Comparison of ENCODE assay signal across 8 cellular contexts in the genomic region with DNA sequence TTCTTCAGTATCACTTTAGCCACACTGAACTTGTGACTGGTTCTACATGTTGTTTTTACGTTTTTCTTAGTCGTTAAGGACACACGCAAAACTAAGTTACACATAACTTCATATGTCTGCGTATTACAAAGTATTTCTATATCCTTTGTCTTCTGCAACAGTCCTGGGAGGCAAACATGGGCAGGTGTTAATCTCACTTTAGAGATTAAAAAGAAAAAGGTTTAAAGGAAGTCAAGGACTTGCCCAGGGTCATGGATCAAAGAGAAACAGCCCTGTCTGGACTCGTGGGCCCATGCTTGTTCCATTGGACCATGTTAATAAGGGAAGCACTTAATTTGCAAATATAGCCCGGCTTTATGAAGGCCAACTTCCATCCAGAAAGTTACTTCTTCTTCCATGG.
"Had no signal": no experiment of that assay in that cellular context is flagged by ENCODE, and none has a peak within 500 bp of the region (broad histone marks: within the 10 kb centered on the region; RNA-seq: fewer than 3 reads in every experiment).

No MANE protein-coding gene starts in this region.

- ATAC-seq: GM23338 had no signal

- DNase-seq: H9, HCEC 1CT, KBM-7 had no signal

- H3K4me3 ChIP-seq: GM23338 had no signal

- FAIRE-seq: H1, H54, HTR-8/SVneo had no signal

- H3K36me3 Mint-ChIP-seq: IgD-negative memory B cell had no signal

- H3K27ac Mint-ChIP-seq: GM23338, H9, IgD-negative memory B cell had no signal

- H3K9me3 Mint-ChIP-seq: GM23338, H9, IgD-negative memory B cell had no signal

- H2AFZ ChIP-seq: GM23338 had no signal

- H3K4me3 Mint-ChIP-seq: GM23338, H9, IgD-negative memory B cell had no signal

- H3K4me2 ChIP-seq: GM23338 had no signal
